In genomic region chr9:136955943-136956335, GRCh38 we compare ENCODE assay signal across 35 cellular contexts. TPM values are rescaled to one million over a fixed set of nuclear protein-coding genes. Genes with fewer than 3 reads are reported as not detected.
"Had no signal": no experiment of that assay in that cellular context is flagged by ENCODE, and none has a peak within 500 bp of the region (broad histone marks: within the 10 kb centered on the region; RNA-seq: fewer than 3 reads in every experiment).

No MANE protein-coding gene starts in this region.

- H3K27me3 ChIP-seq: adrenal gland, body of pancreas, colonic mucosa, esophagus squamous epithelium had no signal

- H3K36me3 ChIP-seq: adrenal gland, colonic mucosa, esophagus squamous epithelium, gastroesophageal sphincter had no signal

- H3K4me1 ChIP-seq: gastroesophageal sphincter had no signal

- ATAC-seq: activated CD4-positive, alpha-beta T cell treated with anti-CD3 and anti-CD28 coated beads for 36 hours; activated CD8-positive, alpha-beta memory T cell treated with anti-CD3 and anti-CD28 coated beads, Interleukin-2, amount 10 ng/mL, durations not matched to agents 7 days and 5 days; activated CD8-positive, alpha-beta T cell treated with anti-CD3 and anti-CD28 coated beads, Interleukin-2, amount 10 ng/mL, durations not matched to agents 7 days and 5 days; activated naive CD8-positive, alpha-beta T cell treated with anti-CD3 and anti-CD28 coated beads, Interleukin-2, amount 50 U/mL, for 24 hours; body of pancreas; gastroesophageal sphincter; T-helper 17 cell had no signal

- H3K27ac ChIP-seq: adrenal gland, body of pancreas, colonic mucosa, epithelial cell of prostate, esophagus squamous epithelium, gastroesophageal sphincter had no signal

- DNase-seq: activated CD4-positive, alpha-beta memory T cell treated with anti-CD3 and anti-CD28 coated beads for 36 hours; activated CD4-positive, alpha-beta T cell treated with anti-CD3 and anti-CD28 coated beads for 36 hours; activated CD4-positive, alpha-beta T cell treated with anti-CD3 and anti-CD28 coated beads, Interleukin-2, amount 10 ng/mL, durations not matched to agents 24 days and 14 days; activated CD4-positive, CD25-positive, alpha-beta regulatory T cell; activated CD4-positive, CD25-positive, alpha-beta regulatory T cell treated with anti-CD3 and anti-CD28 coated beads, Interleukin-2, amount 50 U/mL, for 72 hours; activated CD8-positive, alpha-beta memory T cell treated with anti-CD3 and anti-CD28 coated beads, Interleukin-2, amount 10 ng/mL, durations not matched to agents 7 days and 5 days; activated CD8-positive, alpha-beta memory T cell treated with anti-CD3 and anti-CD28 coated beads, Interleukin-2, amount 50 U/mL, for 4 hours; activated CD8-positive, alpha-beta T cell treated with anti-CD3 and anti-CD28 coated beads, Interleukin-2, amount 10 ng/mL, durations not matched to agents 7 days and 5 days; activated effector memory CD4-positive, alpha-beta T cell treated with anti-CD3 and anti-CD28 coated beads, Interleukin-2, amount 50 U/mL, for 16 hours; activated naive CD4-positive, alpha-beta T cell treated with anti-CD3 and anti-CD28 coated beads for 36 hours; activated naive CD8-positive, alpha-beta T cell treated with anti-CD3 and anti-CD28 coated beads for 36 hours; activated naive CD8-positive, alpha-beta T cell treated with anti-CD3 and anti-CD28 coated beads, Interleukin-2, amount 50 U/mL, for 24 hours; activated T-cell treated with anti-CD3 and anti-CD28 coated beads, Interleukin-2, amount 50 U/mL, for 1 hour; activated T-cell treated with anti-CD3 and anti-CD28 coated beads, Interleukin-2, amount 50 U/mL, for 48 hours; adrenal gland; amygdala; aorta; body of pancreas; central memory CD4-positive, alpha-beta T cell; cerebellar nuclear complex; colonic mucosa; effector CD8-positive, alpha-beta T cell; esophagus squamous epithelium; foreskin melanocyte; T-helper 17 cell; T1000 had no signal

- H3K9me3 ChIP-seq: adrenal gland, body of pancreas, colonic mucosa, esophagus squamous epithelium, gastroesophageal sphincter had no signal

- H3K4me3 ChIP-seq: adrenal gland, body of pancreas, colonic mucosa, esophagus squamous epithelium, gastroesophageal sphincter had no signal

RNA-seq across cellular contexts. Expression of gene LCN12, which starts 3.9 kb away (rescaled TPM):
- total RNA-seq: dermis microvascular lymphatic vessel endothelial cell, esophagus squamous epithelium, gastroesophageal sphincter, glomerular endothelial cell had no signal
- polyA plus RNA-seq: fibroblast of lung had no signal

RNA-seq across cellular contexts. Expression of gene C8G, which starts 10.9 kb away (rescaled TPM):
- total RNA-seq: body of pancreas, gastroesophageal sphincter, glomerular endothelial cell had no signal

RNA-seq across cellular contexts. Expression of gene PTGDS, which starts 21.4 kb away (rescaled TPM):
- total RNA-seq: activated CD4-positive, alpha-beta memory T cell treated with anti-CD3 and anti-CD28 coated beads for 36 hours; activated CD4-positive, alpha-beta T cell treated with anti-CD3 and anti-CD28 coated beads for 36 hours; activated CD4-positive, alpha-beta T cell treated with anti-CD3 and anti-CD28 coated beads, Interleukin-2, amount 10 ng/mL, durations not matched to agents 24 days and 14 days; activated CD8-positive, alpha-beta memory T cell treated with anti-CD3 and anti-CD28 coated beads for 36 hours; activated naive CD4-positive, alpha-beta T cell treated with anti-CD3 and anti-CD28 coated beads for 36 hours; activated naive CD8-positive, alpha-beta T cell treated with anti-CD3 and anti-CD28 coated beads for 36 hours; activated T-helper 2 cell treated with anti-CD3 and anti-CD28 coated beads, Interferon-gamma antibody, Interleukin-2, Interleukin-4, amounts not matched to agents 10 μg/mL and 5 μg/mL and 100 μg/mL, durations not matched to agents 14 hours and 24 hours and 36 hours; endothelial cell of umbilical vein; glomerular endothelial cell had no signal
- polyA plus RNA-seq: endothelial cell of umbilical vein had no signal

RNA-seq across cellular contexts. Expression of gene LCNL1, which starts 26.9 kb away (rescaled TPM):
- total RNA-seq: activated CD4-positive, alpha-beta memory T cell treated with anti-CD3 and anti-CD28 coated beads for 36 hours; activated CD4-positive, alpha-beta T cell treated with anti-CD3 and anti-CD28 coated beads for 36 hours; activated CD4-positive, alpha-beta T cell treated with anti-CD3 and anti-CD28 coated beads, Interleukin-2, amount 10 ng/mL, durations not matched to agents 24 days and 14 days; activated CD8-positive, alpha-beta T cell treated with anti-CD3 and anti-CD28 coated beads, Interleukin-2, amount 10 ng/mL, durations not matched to agents 7 days and 5 days; activated naive CD4-positive, alpha-beta T cell treated with anti-CD3 and anti-CD28 coated beads for 36 hours; activated naive CD8-positive, alpha-beta T cell treated with anti-CD3 and anti-CD28 coated beads for 36 hours; activated T-helper 1 cell treated with anti-CD3 and anti-CD28 coated beads, Interleukin-12 subunit alpha, Interleukin-12 subunit beta, Interleukin-2, Interleukin-4 antibody, amounts not matched to agents 30 ng/mL and 10 ng/mL and 1 ng/mL, durations not matched to agents 14 hours and 24 hours and 36 hours; activated T-helper 2 cell treated with anti-CD3 and anti-CD28 coated beads, Interferon-gamma antibody, Interleukin-2, Interleukin-4, amounts not matched to agents 10 μg/mL and 5 μg/mL and 100 μg/mL, durations not matched to agents 14 hours and 24 hours and 36 hours; body of pancreas; colonic mucosa; dermis microvascular lymphatic vessel endothelial cell; endothelial cell of umbilical vein; glomerular endothelial cell had no signal
- polyA plus RNA-seq: endothelial cell of umbilical vein had no signal
